ENCODE assay signal across 20 cellular contexts in the genomic region with DNA sequence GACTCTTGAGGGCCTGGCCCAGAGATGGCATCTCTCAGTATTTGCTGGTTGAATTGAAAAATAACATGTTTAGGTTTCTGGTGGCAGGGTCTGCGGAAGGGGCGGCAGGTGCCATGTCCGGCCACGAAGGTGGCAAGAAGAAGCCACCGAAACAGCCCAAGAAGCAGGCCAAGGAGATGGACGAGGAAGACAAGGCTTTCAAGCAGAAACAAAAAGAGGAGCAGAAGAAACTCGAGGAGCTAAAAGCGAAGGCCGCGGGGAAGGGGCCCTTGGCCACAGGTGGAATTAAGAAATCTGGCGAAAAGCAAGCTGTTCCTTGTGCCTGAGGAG. TPM values are rescaled to one million over a fixed set of nuclear protein-coding genes. Genes with fewer than 3 reads are reported as not detected.
DNase-seq lines count a peak whose midpoint lies in the region; ATAC-seq, FAIRE-seq and TF ChIP-seq lines count a peak whose summit lies in the region.
"Had no signal": no experiment of that assay in that cellular context is flagged by ENCODE, and none has a peak within 500 bp of the region (broad histone marks: within the 10 kb centered on the region; RNA-seq: fewer than 3 reads in every experiment).

No MANE protein-coding gene starts in this region.

- H3K4me1 Mint-ChIP-seq in WTC11: peaks cover 16% of the 10 kb centered on the region

- ATAC-seq in left ventricle myocardium superior (no peak), WTC11 (no peak), GM21390 (IDR thresholded peaks at IDR 0.05; ENCODE audit: unreplicated experiment) (no peak), GM18909 (IDR thresholded peaks at IDR 0.05; ENCODE audit: poor library complexity, unreplicated experiment) (no peak)
- ATAC-seq: HepG2 had no signal

- H3K79me1 ChIP-seq in mesendoderm (ENCODE audit: low read length): no peaks in the 10 kb centered on the region

- no peak overlapping the region for H3K4me3 Mint-ChIP-seq in WTC11
- H3K4me3 Mint-ChIP-seq: CD14-positive monocyte; CD8-positive, alpha-beta memory T cell had no signal

- no peaks in the 10 kb centered on the region for H3K79me2 ChIP-seq in mesendoderm (ENCODE audit: control insufficient read depth, insufficient read depth, low read length)

- no peak overlapping the region for H3K9ac ChIP-seq in mesendoderm (ENCODE audit: low read length)

- H4K5ac ChIP-seq in mesendoderm (ENCODE audit: low read length): no peak overlapping the region

- H3K27me3 Mint-ChIP-seq in WTC11 (ENCODE audit: low read depth): no peaks in the 10 kb centered on the region

- H3K27me3 ChIP-seq in left ventricle myocardium inferior (ENCODE audit: low read depth): no peaks in the 10 kb centered on the region
- no peaks in the 10 kb centered on the region for H3K27me3 ChIP-seq in mesendoderm (ENCODE audit: insufficient read depth, low read length, poor library complexity)

- no peaks in the 10 kb centered on the region for H3K9me3 ChIP-seq in left ventricle myocardium inferior (replicated peaks)
- H3K9me3 ChIP-seq: Caco-2 had no signal

- H3K27ac Mint-ChIP-seq in WTC11: no peak overlapping the region

- no peak overlapping the region for H2AK5ac ChIP-seq in mesendoderm (ENCODE audit: low read length)

- no CpG with 5 or more reads among the region's 11 CpGs for WGBS in mesendoderm (ENCODE audit: extremely low coverage, insufficient coverage, low lambda C conversion rate)

- no peak overlapping the region for H2BK5ac ChIP-seq in mesendoderm (ENCODE audit: low read length)

- no peak overlapping the region for H3K18ac ChIP-seq in mesendoderm (ENCODE audit: low read length)

- no peak overlapping the region for H3K4ac ChIP-seq in mesendoderm (ENCODE audit: low read depth, low read length)

- no peak overlapping the region for H4K8ac ChIP-seq in mesendoderm (ENCODE audit: low read depth, low read length)

- CTCF ChIA-PET in WTC11 (lab: Charles Lee): interaction anchor here (0.6 to 3.4 kb wide), 7 partner anchors 10 to 298 kb away, joined by 3 to 16 read pairs (median 5); no protein-coding TSS in a partner anchor

- H3K4me3 ChIP-seq in left ventricle myocardium inferior (no peak overlapping the region), mesendoderm (ENCODE audit: low read length) (no peak overlapping the region)
- H3K4me3 ChIP-seq: GM23248 had no signal

- H3K56ac ChIP-seq in mesendoderm (ENCODE audit: low read length): peak overlapping the region; percentile 40

- no peak for FAIRE-seq in GM19239 (lab: Jason Lieb, UNC)
- FAIRE-seq: GM12892, H54, HepG2, HTR-8/SVneo had no signal

- H3K4me1 ChIP-seq in left ventricle myocardium inferior (peaks cover 58% of the 10 kb centered on the region), mesendoderm (ENCODE audit: control insufficient read depth, low read depth, low read length) (peaks cover 2% of the 10 kb centered on the region)
- H3K4me1 ChIP-seq: Caco-2 had no signal

- H2BK120ac ChIP-seq in mesendoderm (ENCODE audit: low read depth, low read length): no peak overlapping the region

- peak overlapping the region; percentile 73 for H3K27ac ChIP-seq in left ventricle myocardium inferior (replicated peaks)
- no peak overlapping the region for H3K27ac ChIP-seq in mesendoderm (ENCODE audit: low read depth, low read length)
- H3K27ac ChIP-seq: 22Rv1 had no signal

- H3K36me3 Mint-ChIP-seq in WTC11: no peaks in the 10 kb centered on the region
- H3K36me3 Mint-ChIP-seq: CD8-positive, alpha-beta memory T cell had no signal

- H3K36me3 ChIP-seq in left ventricle myocardium inferior (no peaks in the 10 kb centered on the region), mesendoderm (ENCODE audit: control insufficient read depth, insufficient read depth, low read length) (no peaks in the 10 kb centered on the region)

- intact Hi-C loops in left ventricle myocardium inferior (cut with micrococcal nuclease): no loop called here
- intact Hi-C loops in left ventricle myocardium superior (cut with micrococcal nuclease): no loop called here

- H3K4me2 ChIP-seq in mesendoderm (ENCODE audit: low read length): no peak overlapping the region

- H3K23ac ChIP-seq in mesendoderm (ENCODE audit: low read length): no peak overlapping the region

- TF ChIP-seq CTCF in left ventricle myocardium inferior (IDR thresholded peaks at IDR 0.05; ENCODE audit: borderline replicate concordance): no peak
- no peak for TF ChIP-seq CTCF in WTC11 (IDR thresholded peaks at IDR 0.05)

- no peak overlapping the region for H2BK15ac ChIP-seq in mesendoderm (replicated peaks; ENCODE audit: low read depth)

- H3K9me3 Mint-ChIP-seq in WTC11: no peaks in the 10 kb centered on the region
- H3K9me3 Mint-ChIP-seq: CD14-positive monocyte; CD8-positive, alpha-beta memory T cell had no signal

- DNase-seq in left ventricle myocardium inferior (no peak), left ventricle myocardium superior (no peak), WTC11 (ENCODE audit: low spot score) (no peak), mesendoderm (no peak), GM19239 (ENCODE audit: insufficient read length, low spot score) (no peak)
- DNase-seq: Caco-2; CD8-positive, alpha-beta memory T cell; DND-41; GDM1 had no signal

- POLR2A ChIA-PET in WTC11 (lab: Charles Lee): interaction anchor here (0.6 kb wide), 1 partner anchor 45 kb away, joined by 4 read pairs; the partner anchor contains the start of gene AHDC1

TF ChIP-seq in WTC11, 78 proteins besides CTCF, POLR2A, EP300 and RAD21:
- TF ChIP-seq NR1H2 (CRISPR knock-in tag; IDR thresholded peaks at IDR 0.05) (0 out of 2 replicates have a peak, but pooled peaks have one; percentile 22), FOXK1 (CRISPR knock-in tag; IDR thresholded peaks at IDR 0.05) (no peak)

RNA-seq across cellular contexts. Expression of gene FGR, which starts 14.3 kb away (rescaled TPM):
- total RNA-seq in left ventricle myocardium inferior (3.5 TPM), left ventricle myocardium superior (4.7 TPM), WTC11 (2021) (0.30 to 0.77 TPM (median 0.46 TPM) in 3 replicates)
- polyA plus RNA-seq in mesendoderm (2013, experiment 1 of 2): 0.11 TPM
- 0.08 TPM for polyA plus RNA-seq in mesendoderm (2013, experiment 2 of 2)
- total RNA-seq: A673, Caco-2, GM23248, HepG2 had no signal
- polyA plus RNA-seq: BJ, GM23248, HepG2 had no signal

RNA-seq across cellular contexts. Expression of gene IFI6, which starts 22.7 kb away (rescaled TPM):
- total RNA-seq in left ventricle myocardium inferior (39.2 TPM), left ventricle myocardium superior (34.5 TPM), WTC11 (2021) (4.5 to 9.4 TPM (median 6.4 TPM) in 3 replicates)
- 1.1 TPM for polyA plus RNA-seq in mesendoderm (2013, experiment 1 of 2)
- 1.4 TPM for polyA plus RNA-seq in mesendoderm (2013, experiment 2 of 2)

RNA-seq across cellular contexts. Expression of gene AHDC1, which starts 45.3 kb away (rescaled TPM):
- total RNA-seq in left ventricle myocardium inferior: 40.1 TPM
- 42.8 TPM for total RNA-seq in left ventricle myocardium superior
- 31.6 to 49.0 TPM (median 32.6 TPM) in 3 replicates for total RNA-seq in WTC11 (2021)
- polyA plus RNA-seq in mesendoderm (2013, experiment 1 of 2): 8.1 TPM
- 8.0 TPM for polyA plus RNA-seq in mesendoderm (2013, experiment 2 of 2)
